37 cellular contexts compared by ENCODE assay signal in the genomic region with DNA sequence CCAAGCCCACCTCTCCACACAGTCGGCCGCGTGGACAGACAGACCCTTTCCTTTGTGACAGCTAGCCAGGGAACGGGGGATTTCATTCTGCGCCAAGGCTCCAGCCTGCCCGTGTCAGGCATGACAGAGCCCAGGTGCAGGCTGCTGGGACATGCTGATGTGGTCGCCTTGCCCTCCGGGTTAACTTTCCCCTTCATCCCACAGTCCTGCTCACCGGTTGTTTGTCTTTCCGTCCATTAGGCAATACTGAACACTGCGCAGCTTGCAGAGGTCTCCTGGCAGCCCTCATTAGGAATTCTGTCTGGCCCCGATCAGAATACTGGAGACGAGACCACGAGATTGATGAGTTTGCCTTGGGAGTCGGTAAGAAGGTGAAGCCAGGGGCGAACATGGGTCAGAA.
"Had no signal": no experiment of that assay in that cellular context is flagged by ENCODE, and none has a peak within 500 bp of the region (broad histone marks: within the 10 kb centered on the region; RNA-seq: fewer than 3 reads in every experiment).

No MANE protein-coding gene starts in this region.

- H3K9me3 ChIP-seq: MG63, Peyer's patch had no signal

- H3K27me3 ChIP-seq: cardiac muscle cell, MG63, Peyer's patch had no signal

- H3K27ac ChIP-seq: cardiac muscle cell, Peyer's patch, WERI-Rb-1 had no signal

- H3K4me3 ChIP-seq: cardiac muscle cell, MG63, Peyer's patch had no signal

- H3K36me3 ChIP-seq: cardiac muscle cell had no signal

- ATAC-seq: activated CD8-positive, alpha-beta memory T cell treated with anti-CD3 and anti-CD28 coated beads, Interleukin-2, amount 10 ng/mL, durations not matched to agents 7 days and 5 days; activated T-cell treated with anti-CD3 and anti-CD28 coated beads, Interleukin-2, amount 50 U/mL, for 72 hours; activated T-helper 17 cell treated with anti-CD3 and anti-CD28 coated beads, Interleukin-2, amount 50 U/mL, for 72 hours; PC-3; Right ventricle myocardium inferior had no signal

- DNase-seq: activated CD4-positive, alpha-beta memory T cell treated with anti-CD3 and anti-CD28 coated beads, Interleukin-2, amount 10 ng/mL, durations not matched to agents 7 days and 5 days; activated CD4-positive, alpha-beta T cell treated with anti-CD3 and anti-CD28 coated beads for 1 hour; activated CD4-positive, alpha-beta T cell treated with anti-CD3 and anti-CD28 coated beads for 48 hours; activated CD4-positive, CD25-positive, alpha-beta regulatory T cell; activated CD8-positive, alpha-beta memory T cell treated with anti-CD3 and anti-CD28 coated beads for 24 hours; activated CD8-positive, alpha-beta memory T cell treated with anti-CD3 and anti-CD28 coated beads, Interleukin-2, amount 10 ng/mL, durations not matched to agents 7 days and 5 days; activated CD8-positive, alpha-beta memory T cell treated with anti-CD3 and anti-CD28 coated beads, Interleukin-2, amount 50 U/mL, for 48 hours; activated effector memory CD4-positive, alpha-beta T cell treated with anti-CD3 and anti-CD28 coated beads, Interleukin-2, amount 50 U/mL, for 16 hours; activated naive CD4-positive, alpha-beta T cell; activated naive CD4-positive, alpha-beta T cell treated with anti-CD3 and anti-CD28 coated beads, Interleukin-2, amount 50 U/mL, for 16 hours; activated naive CD8-positive, alpha-beta T cell treated with anti-CD3 and anti-CD28 coated beads for 36 hours; activated T-cell treated with anti-CD3 and anti-CD28 coated beads, Interleukin-2, amount 50 U/mL, for 72 hours; amniotic stem cell; aorta; Kasumi-1; KG1; MG63; NCI-H1048; NCI-H1105 treated with DMSO at 0.1 percent for 48 hours; NCI-H1436; NCI-H1694; NCI-H1930; NCI-H2081 treated with DMSO at 0.1 percent for 48 hours; NCI-H345; NCI-H524 treated with DMSO at 0.1 percent for 48 hours; NK-92 treated with Interleukin-12 subunit alpha and Interleukin-12 subunit beta, amount 100 ng/mL, for 24 hours; PC-3; Peyer's patch; RPMI8226; SW 1271; T-helper 1 cell; T-helper 2 cell; T-helper 9 cell; WERI-Rb-1 had no signal
